7 cellular contexts compared by ENCODE assay signal in genomic region chr4:118539412-118540077, GRCh38.
DNase-seq lines count a peak whose midpoint lies in the region; ATAC-seq and TF ChIP-seq lines count a peak whose summit lies in the region.
"Not testable (repeated sequence)": the region's sequence is repeated elsewhere in the genome, so short reads cannot be mapped to it uniquely, and the experiment has no call there.

No MANE protein-coding gene starts in this region.

- H3K27me3 Mint-ChIP-seq in activated CD8-positive, alpha-beta T cell treated with anti-CD3 and anti-CD28 coated beads, Interleukin-2, amount 10 ng/mL, durations not matched to agents 7 days and 5 days (ENCODE audit: low read depth): not testable (repeated sequence)

- not testable (repeated sequence) for H3K27me3 ChIP-seq in fibroblast of lung (ENCODE audit: control insufficient read depth, insufficient read depth, low read length)

- not testable (repeated sequence) for H3K4me1 Mint-ChIP-seq in activated CD8-positive, alpha-beta T cell treated with anti-CD3 and anti-CD28 coated beads, Interleukin-2, amount 10 ng/mL, durations not matched to agents 7 days and 5 days (ENCODE audit: low read depth)

- not testable (repeated sequence) for H3K79me2 ChIP-seq in fibroblast of lung (ENCODE audit: control insufficient read depth, insufficient read depth, low read length)

- not testable (repeated sequence) for H3K9me3 ChIP-seq in fibroblast of lung (ENCODE audit: control insufficient read depth, insufficient read depth, low read depth, low read length)

- H3K4me3 ChIP-seq in fibroblast of lung (replicated peaks in 1 of 4; ENCODE audit: control extremely low read depth in 1 of 4, insufficient read depth in 1 of 4, low read depth in 3 of 4, low read length in 4 of 4): not testable (repeated sequence)

- DNase-seq in EH (ENCODE audit: low read depth) (peak; percentile 42), HPDE6-E6E7 (ENCODE audit: extremely low spot score) (peak; percentile 0), NCI-H345 treated with DMSO at 0.1 percent for 48 hours (lab: John Stamatoyannopoulos, UW; ENCODE audit: unreplicated experiment) (peak; percentile 0), fibroblast of lung (ENCODE audit: low read depth in 2 of 2) (peak; percentile 5 to 53), medulla oblongata (ENCODE audit: extremely low spot score) (peak; percentile 33)
- not testable (repeated sequence) for DNase-seq in activated CD8-positive, alpha-beta T cell treated with anti-CD3 and anti-CD28 coated beads, Interleukin-2, amount 10 ng/mL, durations not matched to agents 7 days and 5 days

- peak in 1 of 2 donors; percentile 19 for TF ChIP-seq CTCF in fibroblast of lung (conservative IDR thresholded peaks at IDR 0.05 in 1 of 2, IDR thresholded peaks at IDR 0.05 in 1 of 2; ENCODE audit: low read depth in 1 of 2, low read length in 2 of 2)

- not testable (repeated sequence) for H3K36me3 Mint-ChIP-seq in activated CD8-positive, alpha-beta T cell treated with anti-CD3 and anti-CD28 coated beads, Interleukin-2, amount 10 ng/mL, durations not matched to agents 7 days and 5 days (ENCODE audit: low read depth)

- H3K4me3 Mint-ChIP-seq in activated CD8-positive, alpha-beta T cell treated with anti-CD3 and anti-CD28 coated beads, Interleukin-2, amount 10 ng/mL, durations not matched to agents 7 days and 5 days: not testable (repeated sequence)

- H3K36me3 ChIP-seq in fibroblast of lung (ENCODE audit: control insufficient read depth, insufficient read depth, low read length): not testable (repeated sequence)

- not testable (repeated sequence) for H2AFZ ChIP-seq in fibroblast of lung (ENCODE audit: low read length)

- not testable (repeated sequence) for H3K4me1 ChIP-seq in fibroblast of lung (ENCODE audit: control insufficient read depth, extremely low read depth, insufficient read depth, low read length)

- CTCF ChIA-PET in activated CD8-positive, alpha-beta T cell treated with anti-CD3 and anti-CD28 coated beads, Interleukin-2, amount 10 ng/mL, durations not matched to agents 7 days and 5 days (lab: Charles Lee): not testable (repeated sequence)

- not testable (repeated sequence) for H3K4me2 ChIP-seq in fibroblast of lung (ENCODE audit: extremely low read depth, insufficient read depth, low read length)

- not testable (repeated sequence) for H3K27ac Mint-ChIP-seq in activated CD8-positive, alpha-beta T cell treated with anti-CD3 and anti-CD28 coated beads, Interleukin-2, amount 10 ng/mL, durations not matched to agents 7 days and 5 days

- H3K9me3 Mint-ChIP-seq in activated CD8-positive, alpha-beta T cell treated with anti-CD3 and anti-CD28 coated beads, Interleukin-2, amount 10 ng/mL, durations not matched to agents 7 days and 5 days (ENCODE audit: insufficient read depth): not testable (repeated sequence)

- H4K20me1 ChIP-seq in fibroblast of lung (ENCODE audit: control insufficient read depth, extremely low read depth, insufficient read depth, low read length): not testable (repeated sequence)

- POLR2A ChIA-PET in activated CD8-positive, alpha-beta T cell treated with anti-CD3 and anti-CD28 coated beads, Interleukin-2, amount 10 ng/mL, durations not matched to agents 7 days and 5 days (lab: Charles Lee): not testable (repeated sequence)

- not testable (repeated sequence) for H3K9ac ChIP-seq in fibroblast of lung (ENCODE audit: insufficient read depth, low read length)

- not testable (repeated sequence) for H3K27ac ChIP-seq in fibroblast of lung (ENCODE audit: insufficient read depth, low read length)

- peak; percentile 67 for ATAC-seq in GM21619 (IDR thresholded peaks at IDR 0.05; ENCODE audit: unreplicated experiment)
- peak; percentile 63 for ATAC-seq in activated CD8-positive, alpha-beta T cell treated with anti-CD3 and anti-CD28 coated beads, Interleukin-2, amount 10 ng/mL, durations not matched to agents 7 days and 5 days
